ENCODE assay signal across 12 cellular contexts in the genomic region with DNA sequence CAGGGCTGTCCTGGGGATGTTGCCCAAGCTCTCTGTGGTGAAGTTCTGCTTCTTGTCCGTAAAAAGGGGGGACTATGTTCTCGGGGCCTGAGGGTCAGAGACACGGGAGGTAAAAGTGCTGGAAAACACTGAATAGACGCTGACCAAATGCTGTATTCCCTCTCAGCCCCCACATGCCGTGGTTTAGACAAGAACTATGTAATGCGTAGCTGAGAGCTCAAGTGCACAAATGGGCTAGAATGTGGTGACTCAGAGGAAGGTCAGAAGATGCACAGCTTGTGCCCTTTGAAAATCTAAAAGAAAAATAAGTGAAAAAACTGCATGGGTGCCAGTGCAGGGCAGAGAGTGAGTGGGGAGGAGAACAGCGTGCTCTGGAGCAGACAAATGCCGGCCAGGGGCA.
DNase-seq lines count a peak whose midpoint lies in the region; ATAC-seq, FAIRE-seq and TF ChIP-seq lines count a peak whose summit lies in the region.
"Had no signal": no experiment of that assay in that cellular context is flagged by ENCODE, and none has a peak within 500 bp of the region (broad histone marks: within the 10 kb centered on the region; RNA-seq: fewer than 3 reads in every experiment).

No MANE protein-coding gene starts in this region.

- intact Hi-C loops in HepG2 (cut with micrococcal nuclease; ENCODE audit: unreplicated experiment): no loop called here
- intact Hi-C loops in right lobe of liver (cut with DNase I): no loop called here

- H3K36me3 ChIP-seq in HepG2 (replicated peaks in 1 of 2; ENCODE audit: control insufficient read depth in 1 of 2, insufficient read depth in 2 of 2, low read length in 2 of 2) (no peaks in the 10 kb centered on the region), right lobe of liver (no peaks in the 10 kb centered on the region)
- H3K36me3 ChIP-seq: pancreas, Peyer's patch had no signal

- H3K9me3 ChIP-seq in HepG2 (ENCODE audit: low read length) (no peaks in the 10 kb centered on the region), right lobe of liver (no peaks in the 10 kb centered on the region)
- H3K9me3 ChIP-seq: pancreas, Peyer's patch had no signal

- ATAC-seq in HepG2 (no peak), right lobe of liver (no peak)

- no peak overlapping the region for H3K4me3 ChIP-seq in HepG2 (replicated peaks in 1 of 3; ENCODE audit: insufficient read depth in 1 of 3, low read depth in 2 of 3, low read length in 3 of 3)
- no peak overlapping the region for H3K4me3 ChIP-seq in right lobe of liver
- H3K4me3 ChIP-seq: pancreas, Peyer's patch had no signal

- no peaks in the 10 kb centered on the region for H4K20me1 ChIP-seq in HepG2 (ENCODE audit: insufficient read depth, low read length)

- TF ChIP-seq RAD21 in HepG2 (CRISPR knock-in tag; IDR thresholded peaks at IDR 0.05): no peak

- TF ChIP-seq POLR2A in HepG2 (IDR thresholded peaks at IDR 0.05; ENCODE audit: insufficient read depth in 1 of 2, low read depth in 2 of 2, low read length in 2 of 2) (no peak), right lobe of liver (IDR thresholded peaks at IDR 0.05) (no peak)

- no peak overlapping the region for H3K27ac ChIP-seq in HepG2 (ENCODE audit: extremely low read length, insufficient read depth, low read length)
- no peak overlapping the region for H3K27ac ChIP-seq in right lobe of liver
- H3K27ac ChIP-seq: pancreas, Peyer's patch had no signal

- 90% methylated on average over 8 of the region's 8 CpGs for WGBS in HepG2 (ENCODE audit: low lambda C conversion rate)
- 87% methylated on average over 8 of the region's 8 CpGs for WGBS in right lobe of liver (ENCODE audit: insufficient coverage, low coverage, low lambda C conversion rate, missing lambda C conversion rate)

- no peak overlapping the region for H2AFZ ChIP-seq in HepG2 (ENCODE audit: low read length)

- no TSS peak for BruUV-seq in HepG2 (replicated peaks; lab: Mats Ljungman, UMichigan)

- H3K4me1 ChIP-seq in HepG2 (ENCODE audit: insufficient read depth, low read length) (peaks cover 74% of the 10 kb centered on the region), right lobe of liver (no peaks in the 10 kb centered on the region)
- H3K4me1 ChIP-seq: pancreas had no signal

- in situ Hi-C loops in HepG2 (cut with HindIII; ENCODE audit: extremely low pct_ligation_motif_present, low pct_unique_long_range_greater_than_20kb): no loop called here

- TF ChIP-seq EP300 in HepG2 (IDR thresholded peaks at IDR 0.05; ENCODE audit: low read depth in 2 of 2, low read length in 2 of 2) (no peak), HepG2 (CRISPR knock-in tag; IDR thresholded peaks at IDR 0.05; ENCODE audit: borderline replicate concordance) (no peak)

- CTCF ChIA-PET in HepG2 (lab: Yijun Ruan, JAX; ENCODE audit: low intra/inter-chr PET ratio, low total read pairs): no interaction called here

- H3K9ac ChIP-seq in HepG2 (ENCODE audit: insufficient read depth, low read depth, low read length): no peak overlapping the region

- no peak overlapping the region for H3K4me2 ChIP-seq in HepG2 (ENCODE audit: low read depth, low read length)

- POLR2A ChIA-PET in HepG2 (lab: Yijun Ruan, JAX): interaction anchor here (0.9 to 1.2 kb wide), 2 partner anchors 21 to 50 kb away, joined by 3 read pairs; no protein-coding TSS in a partner anchor

- FAIRE-seq in HepG2 (lab: Jason Lieb, UNC) (peak; percentile 21), urothelium cell line (lab: Jason Lieb, UNC) (no peak)
- FAIRE-seq: kidney, pancreas had no signal

- no peaks in the 10 kb centered on the region for H3K79me2 ChIP-seq in HepG2 (ENCODE audit: insufficient read depth, low read length)

- H3K27me3 ChIP-seq in HepG2 (ENCODE audit: control insufficient read depth in 1 of 2, insufficient read depth in 2 of 2, low read length in 2 of 2) (no peaks in the 10 kb centered on the region), right lobe of liver (no peaks in the 10 kb centered on the region)
- H3K27me3 ChIP-seq: pancreas, Peyer's patch had no signal

- DNase-seq in HepG2 (ENCODE audit: low spot score) (peak; percentile 45), right lobe of liver (no peak), amniotic epithelial cell (ENCODE audit: low read depth) (peak; percentile 92), glomerular visceral epithelial cell (ENCODE audit: extremely low spot score) (peak; percentile 65), urothelium cell line (ENCODE audit: low spot score) (peak; percentile 25), NCI-H2029 treated with DMSO at 0.1 percent for 48 hours (lab: John Stamatoyannopoulos, UW) (no peak), NK-92 (lab: John Stamatoyannopoulos, UW; ENCODE audit: unreplicated experiment) (no peak), cerebellar cortex (ENCODE audit: low spot score) (no peak)
- DNase-seq: activated CD8-positive, alpha-beta memory T cell treated with anti-CD3 and anti-CD28 coated beads, Interleukin-2, amount 50 U/mL, for 48 hours; kidney; pancreas; Peyer's patch had no signal

- TF ChIP-seq CTCF in HepG2 (CRISPR knock-in tag; IDR thresholded peaks at IDR 0.05) (no peak), right lobe of liver (IDR thresholded peaks at IDR 0.05) (no peak)

TF ChIP-seq in HepG2, 621 proteins besides CTCF, POLR2A, EP300 and RAD21:
- TF ChIP-seq, protein P1, sequence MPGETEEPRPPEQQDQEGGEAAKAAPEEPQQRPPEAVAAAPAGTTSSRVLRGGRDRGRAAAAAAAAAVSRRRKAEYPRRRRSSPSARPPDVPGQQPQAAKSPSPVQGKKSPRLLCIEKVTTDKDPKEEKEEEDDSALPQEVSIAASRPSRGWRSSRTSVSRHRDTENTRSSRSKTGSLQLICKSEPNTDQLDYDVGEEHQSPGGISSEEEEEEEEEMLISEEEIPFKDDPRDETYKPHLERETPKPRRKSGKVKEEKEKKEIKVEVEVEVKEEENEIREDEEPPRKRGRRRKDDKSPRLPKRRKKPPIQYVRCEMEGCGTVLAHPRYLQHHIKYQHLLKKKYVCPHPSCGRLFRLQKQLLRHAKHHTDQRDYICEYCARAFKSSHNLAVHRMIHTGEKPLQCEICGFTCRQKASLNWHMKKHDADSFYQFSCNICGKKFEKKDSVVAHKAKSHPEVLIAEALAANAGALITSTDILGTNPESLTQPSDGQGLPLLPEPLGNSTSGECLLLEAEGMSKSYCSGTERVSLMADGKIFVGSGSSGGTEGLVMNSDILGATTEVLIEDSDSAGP (CRISPR knock-in tag; IDR thresholded peaks at IDR 0.05; ENCODE audit: borderline replicate concordance): 0 out of 2 replicates have a peak, but pooled peaks have one; percentile 21
- TF ChIP-seq, protein P2, sequence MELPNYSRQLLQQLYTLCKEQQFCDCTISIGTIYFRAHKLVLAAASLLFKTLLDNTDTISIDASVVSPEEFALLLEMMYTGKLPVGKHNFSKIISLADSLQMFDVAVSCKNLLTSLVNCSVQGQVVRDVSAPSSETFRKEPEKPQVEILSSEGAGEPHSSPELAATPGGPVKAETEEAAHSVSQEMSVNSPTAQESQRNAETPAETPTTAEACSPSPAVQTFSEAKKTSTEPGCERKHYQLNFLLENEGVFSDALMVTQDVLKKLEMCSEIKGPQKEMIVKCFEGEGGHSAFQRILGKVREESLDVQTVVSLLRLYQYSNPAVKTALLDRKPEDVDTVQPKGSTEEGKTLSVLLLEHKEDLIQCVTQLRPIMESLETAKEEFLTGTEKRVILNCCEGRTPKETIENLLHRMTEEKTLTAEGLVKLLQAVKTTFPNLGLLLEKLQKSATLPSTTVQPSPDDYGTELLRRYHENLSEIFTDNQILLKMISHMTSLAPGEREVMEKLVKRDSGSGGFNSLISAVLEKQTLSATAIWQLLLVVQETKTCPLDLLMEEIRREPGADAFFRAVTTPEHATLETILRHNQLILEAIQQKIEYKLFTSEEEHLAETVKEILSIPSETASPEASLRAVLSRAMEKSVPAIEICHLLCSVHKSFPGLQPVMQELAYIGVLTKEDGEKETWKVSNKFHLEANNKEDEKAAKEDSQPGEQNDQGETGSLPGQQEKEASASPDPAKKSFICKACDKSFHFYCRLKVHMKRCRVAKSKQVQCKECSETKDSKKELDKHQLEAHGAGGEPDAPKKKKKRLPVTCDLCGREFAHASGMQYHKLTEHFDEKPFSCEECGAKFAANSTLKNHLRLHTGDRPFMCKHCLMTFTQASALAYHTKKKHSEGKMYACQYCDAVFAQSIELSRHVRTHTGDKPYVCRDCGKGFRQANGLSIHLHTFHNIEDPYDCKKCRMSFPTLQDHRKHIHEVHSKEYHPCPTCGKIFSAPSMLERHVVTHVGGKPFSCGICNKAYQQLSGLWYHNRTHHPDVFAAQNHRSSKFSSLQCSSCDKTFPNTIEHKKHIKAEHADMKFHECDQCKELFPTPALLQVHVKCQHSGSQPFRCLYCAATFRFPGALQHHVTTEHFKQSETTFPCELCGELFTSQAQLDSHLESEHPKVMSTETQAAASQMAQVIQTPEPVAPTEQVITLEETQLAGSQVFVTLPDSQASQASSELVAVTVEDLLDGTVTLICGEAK (IDR thresholded peaks at IDR 0.05): no peak
- TF ChIP-seq, protein P2 (CRISPR knock-in tag; IDR thresholded peaks at IDR 0.05): no peak
TF ChIP-seq in HepG2: peak in this region for 1.

Comparison
In these comparisons a context has a peak if more than half of its experiments do, and no peak if none do; other contexts are left out.
1. DNase-seq: peak in HepG2 (single experiment), amniotic epithelial cell (single experiment), glomerular visceral epithelial cell (single experiment) and urothelium cell line (single experiment); none in right lobe of liver (0 of 3), NCI-H2029 treated with DMSO at 0.1 percent for 48 hours (single experiment), NK-92 (single experiment) and cerebellar cortex (single experiment).